Comparison of ENCODE assay signal across 28 cellular contexts in the genomic region with DNA sequence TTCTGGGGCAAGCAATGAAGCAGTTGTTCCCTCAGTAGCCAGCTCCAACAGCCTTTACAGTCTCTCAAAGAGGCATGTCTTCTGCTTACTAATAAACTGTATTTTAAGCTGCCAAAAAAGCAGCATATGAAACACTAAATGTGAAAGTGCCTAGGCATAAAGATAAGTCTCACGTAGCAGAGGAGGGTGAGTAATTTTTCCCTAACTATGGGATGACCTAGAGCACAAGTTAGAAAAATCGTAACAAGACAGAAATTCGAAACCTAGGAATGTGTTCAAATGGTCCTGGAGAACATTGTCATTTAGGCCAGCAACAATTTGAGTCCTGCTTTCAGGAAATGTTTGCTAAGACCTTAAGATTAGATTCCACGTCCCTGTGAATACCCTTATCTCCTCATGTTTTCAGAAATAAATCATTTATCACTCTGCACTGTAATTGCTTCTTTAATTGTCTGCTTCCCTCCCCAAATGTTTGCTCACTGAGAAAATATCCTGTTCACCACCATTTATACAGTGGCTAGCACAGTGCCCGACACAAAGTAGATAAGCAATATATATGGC.
DNase-seq lines count a peak whose midpoint lies in the region; ATAC-seq and TF ChIP-seq lines count a peak whose summit lies in the region.
"Had no signal": no experiment of that assay in that cellular context is flagged by ENCODE, and none has a peak within 500 bp of the region (broad histone marks: within the 10 kb centered on the region; RNA-seq: fewer than 3 reads in every experiment).

No MANE protein-coding gene starts in this region.

- POLR2A ChIA-PET in BJ (lab: Charles Lee): no interaction called here
- POLR2A ChIA-PET in SK-N-SH (lab: Yijun Ruan, JAX): no interaction called here

- intact Hi-C loops in spleen (cut with DNase I; ENCODE audit: low total_unique reads) (no loop called here), esophagus squamous epithelium (cut with DNase I) (no loop called here), Right ventricle myocardium superior (cut with DNase I) (no loop called here)

- H3K27me3 ChIP-seq in BJ (ENCODE audit: control insufficient read depth, insufficient read depth, low read length) (no peaks in the 10 kb centered on the region), SK-N-SH (ENCODE audit: insufficient read depth) (no peaks in the 10 kb centered on the region), spleen (replicated peaks in 1 of 7) (no peaks in the 10 kb centered on the region), esophagus squamous epithelium (no peaks in the 10 kb centered on the region)
- H3K27me3 ChIP-seq: BLaER1 treated with 17β-estradiol and CSF1 and Interleukin-3, amounts not matched to agents 10 nM and 100 nM; dorsolateral prefrontal cortex; hepatocyte had no signal

- TF ChIP-seq CTCF in BJ (IDR thresholded peaks at IDR 0.05; ENCODE audit: insufficient read depth, low read depth, low read length): no peak
- no peak for TF ChIP-seq CTCF in SK-N-SH (IDR thresholded peaks at IDR 0.05)
- no peak for TF ChIP-seq CTCF in spleen (IDR thresholded peaks at IDR 0.05 in 8 of 11, conservative IDR thresholded peaks at IDR 0.05 in 3 of 11)
- TF ChIP-seq CTCF in esophagus squamous epithelium (IDR thresholded peaks at IDR 0.05): no peak

- ATAC-seq in Right ventricle myocardium superior (ENCODE audit: poor library complexity): no peak
- ATAC-seq: GM12878; lower lobe of right lung; Panc1; stimulated activated effector memory CD8-positive, alpha-beta T cell treated with anti-CD3 and anti-CD28 coated beads, Interleukin-12 subunit alpha, Interleukin-12 subunit beta, amount 100 ng/mL, for 72 hours had no signal

- CTCF ChIA-PET in BJ (lab: Yijun Ruan, JAX): interaction anchor here (0.7 to 1.2 kb wide), 2 partner anchors 10 to 86 kb away, joined by 3 read pairs; no protein-coding TSS in a partner anchor
- CTCF ChIA-PET in SK-N-SH (lab: Yijun Ruan, JAX): no interaction called here

- no peaks in the 10 kb centered on the region for H4K20me1 ChIP-seq in SK-N-SH (ENCODE audit: insufficient read depth)
- H4K20me1 ChIP-seq: BLaER1 treated with 17β-estradiol and CSF1 and Interleukin-3, amounts not matched to agents 10 nM and 100 nM had no signal

- no peaks in the 10 kb centered on the region for H3F3A ChIP-seq in SK-N-SH (replicated peaks; ENCODE audit: insufficient read depth)

- H3K79me2 ChIP-seq in SK-N-SH (ENCODE audit: insufficient read depth): no peaks in the 10 kb centered on the region
- H3K79me2 ChIP-seq: hepatocyte had no signal

- no peaks in the 10 kb centered on the region for H3K9me2 ChIP-seq in SK-N-SH

- H3K9ac ChIP-seq in SK-N-SH: no peak overlapping the region
- H3K9ac ChIP-seq: BLaER1 treated with 17β-estradiol and CSF1 and Interleukin-3, amounts not matched to agents 10 nM and 100 nM had no signal

- H3K4me2 ChIP-seq in SK-N-SH: no peak overlapping the region
- H3K4me2 ChIP-seq: BLaER1 treated with 17β-estradiol and CSF1 and Interleukin-3, amounts not matched to agents 10 nM and 100 nM; hepatocyte had no signal

- peak; percentile 10 for DNase-seq in BJ (ENCODE audit: low read depth)
- no peak for DNase-seq in SK-N-SH
- DNase-seq in dedifferentiated amniotic fluid mesenchymal stem cell (ENCODE audit: extremely low spot score): peak; percentile 37
- DNase-seq in spleen: no peak
- no peak for DNase-seq in esophagus squamous epithelium (lab: John Stamatoyannopoulos, UW)
- no peak for DNase-seq in DMS153 treated with DMSO at 0.1 percent for 48 hours (lab: John Stamatoyannopoulos, UW; ENCODE audit: unreplicated experiment)
- no peak for DNase-seq in Right ventricle myocardium superior
- DNase-seq: activated CD4-positive, alpha-beta T cell treated with anti-CD3 and anti-CD28 coated beads for 1 hour; activated gamma-delta T cell treated with Interleukin-2 at 50 U/mL for 16 hours; activated T-cell treated with anti-CD3 and anti-CD28 coated beads, Interleukin-2, amount 50 U/mL, for 1 hour; COR-L47; DMS79 treated with DMSO at 0.1 percent for 48 hours; dorsolateral prefrontal cortex; foreskin melanocyte; islet precursor cell; KBM-7; lower lobe of right lung; NCI-H1436 treated with DMSO at 0.1 percent for 48 hours; NCI-H2171; NCI-H524; SIG-M5; stimulated activated CD4-positive, alpha-beta T cell treated with anti-CD3 and anti-CD28 coated beads, Interleukin-2, amount 100 ng/mL, for 48 hours had no signal

- TF ChIP-seq POLR2A in spleen (IDR thresholded peaks at IDR 0.05): no peak
- no peak for TF ChIP-seq POLR2A in esophagus squamous epithelium (IDR thresholded peaks at IDR 0.05)

- peak overlapping the region in 1 of 2 experiments; percentile 75; a peak in 2 of 4 replicates for H3K27ac ChIP-seq in SK-N-SH (ENCODE audit: low read depth in 2 of 2, low read length in 1 of 2)
- H3K27ac ChIP-seq in mesodermal cell (ENCODE audit: low read depth, low read length, severe bottlenecking): peak overlapping the region; percentile 11
- no peak overlapping the region for H3K27ac ChIP-seq in spleen
- H3K27ac ChIP-seq in esophagus squamous epithelium: no peak overlapping the region
- H3K27ac ChIP-seq: BLaER1 treated with 17β-estradiol and CSF1 and Interleukin-3, amounts not matched to agents 10 nM and 100 nM; dorsolateral prefrontal cortex; hepatocyte; lower lobe of right lung had no signal

- no peaks in the 10 kb centered on the region for H3K36me3 ChIP-seq in BJ (ENCODE audit: control insufficient read depth, insufficient read depth, low read length)
- no peaks in the 10 kb centered on the region for H3K36me3 ChIP-seq in SK-N-SH (replicated peaks in 1 of 2; ENCODE audit: control insufficient read depth in 1 of 2, insufficient read depth in 2 of 2, low read length in 1 of 2)
- no peaks in the 10 kb centered on the region for H3K36me3 ChIP-seq in mesodermal cell (ENCODE audit: control insufficient read depth, insufficient read depth, low read length)
- H3K36me3 ChIP-seq in spleen: no peaks in the 10 kb centered on the region
- no peaks in the 10 kb centered on the region for H3K36me3 ChIP-seq in esophagus squamous epithelium
- H3K36me3 ChIP-seq: BLaER1 treated with 17β-estradiol and CSF1 and Interleukin-3, amounts not matched to agents 10 nM and 100 nM; lower lobe of right lung had no signal

- H3K4me1 ChIP-seq in SK-N-SH (ENCODE audit: control insufficient read depth in 1 of 2, insufficient read depth in 2 of 2, low read depth in 1 of 2, low read length in 1 of 2) (peaks cover 0 to 8% of the 10 kb centered on the region in 2 experiments; a peak in 2 of 4 replicates), mesodermal cell (ENCODE audit: control insufficient read depth, insufficient read depth, low read length, poor library complexity, severe bottlenecking) (peaks cover 19% of the 10 kb centered on the region), spleen (no peaks in the 10 kb centered on the region), esophagus squamous epithelium (no peaks in the 10 kb centered on the region)
- H3K4me1 ChIP-seq: BLaER1 treated with 17β-estradiol and CSF1 and Interleukin-3, amounts not matched to agents 10 nM and 100 nM; lower lobe of right lung had no signal

- TF ChIP-seq EP300 in SK-N-SH (IDR thresholded peaks at IDR 0.05; ENCODE audit: borderline replicate concordance in 1 of 2, low read depth in 1 of 2, low read length in 1 of 2): no peak

- H3K4me3 ChIP-seq in BJ (ENCODE audit: low read depth, low read length) (no peak overlapping the region), SK-N-SH (ENCODE audit: low read depth in 2 of 2, low read length in 1 of 2) (no peak overlapping the region), mesodermal cell (ENCODE audit: extremely low read depth, insufficient read depth, low read length, poor library complexity, severe bottlenecking) (no peak overlapping the region), spleen (no peak overlapping the region), esophagus squamous epithelium (no peak overlapping the region)
- H3K4me3 ChIP-seq: BLaER1 treated with 17β-estradiol and CSF1 and Interleukin-3, amounts not matched to agents 10 nM and 100 nM; dorsolateral prefrontal cortex; GM12878; hepatocyte; lower lobe of right lung had no signal

- 29% methylated on average over 5 of the region's 5 CpGs for WGBS in SK-N-SH (ENCODE audit: low lambda C conversion rate)
- 72 to 78% methylated on average over 4 of the region's 5 CpGs for WGBS in mesodermal cell (ENCODE audit: insufficient coverage in 2 of 2), 2 experiments
- 41 to 47% (median 46%) methylated on average over 5 of the region's 5 CpGs for WGBS in spleen, 5 donors
- WGBS in esophagus squamous epithelium, 2 donors: 40 to 67% methylated on average over 5 of the region's 5 CpGs

- H2AFZ ChIP-seq in SK-N-SH (ENCODE audit: low read depth): no peak overlapping the region
- H2AFZ ChIP-seq: hepatocyte had no signal

- H3K9me3 ChIP-seq in SK-N-SH (no peaks in the 10 kb centered on the region), mesodermal cell (ENCODE audit: control insufficient read depth, low read length) (no peaks in the 10 kb centered on the region), spleen (no peaks in the 10 kb centered on the region), esophagus squamous epithelium (no peaks in the 10 kb centered on the region)
- H3K9me3 ChIP-seq: BLaER1 treated with 17β-estradiol and CSF1 and Interleukin-3, amounts not matched to agents 10 nM and 100 nM; lower lobe of right lung had no signal

- TF ChIP-seq RAD21 in SK-N-SH (IDR thresholded peaks at IDR 0.05; ENCODE audit: low read length): no peak

TF ChIP-seq in SK-N-SH, 30 proteins besides CTCF, POLR2A, EP300 and RAD21:
- TF ChIP-seq GATA2 (CRISPR knock-in tag; IDR thresholded peaks at IDR 0.05) (no peak), TCF12 (IDR thresholded peaks at IDR 0.05) (0 out of 2 replicates have a peak, but pooled peaks have one; percentile 9)
- TF ChIP-seq, protein P1, sequence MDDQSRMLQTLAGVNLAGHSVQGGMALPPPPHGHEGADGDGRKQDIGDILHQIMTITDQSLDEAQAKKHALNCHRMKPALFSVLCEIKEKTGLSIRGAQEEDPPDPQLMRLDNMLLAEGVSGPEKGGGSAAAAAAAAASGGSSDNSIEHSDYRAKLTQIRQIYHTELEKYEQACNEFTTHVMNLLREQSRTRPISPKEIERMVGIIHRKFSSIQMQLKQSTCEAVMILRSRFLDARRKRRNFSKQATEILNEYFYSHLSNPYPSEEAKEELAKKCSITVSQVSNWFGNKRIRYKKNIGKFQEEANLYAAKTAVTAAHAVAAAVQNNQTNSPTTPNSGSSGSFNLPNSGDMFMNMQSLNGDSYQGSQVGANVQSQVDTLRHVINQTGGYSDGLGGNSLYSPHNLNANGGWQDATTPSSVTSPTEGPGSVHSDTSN (IDR thresholded peaks at IDR 0.05): peak; percentile 8; the same call in 1 of the 2 replicates

Comparison
In these comparisons a context has a peak if more than half of its experiments do, and no peak if none do; other contexts are left out.
1. DNase-seq: peak in BJ (single experiment) and dedifferentiated amniotic fluid mesenchymal stem cell (single experiment); none in SK-N-SH (single experiment), spleen (single experiment), esophagus squamous epithelium (single experiment), DMS153 treated with DMSO at 0.1 percent for 48 hours (single experiment) and Right ventricle myocardium superior (single experiment).